ENCODE assay signal across 15 cellular contexts in the genomic region with DNA sequence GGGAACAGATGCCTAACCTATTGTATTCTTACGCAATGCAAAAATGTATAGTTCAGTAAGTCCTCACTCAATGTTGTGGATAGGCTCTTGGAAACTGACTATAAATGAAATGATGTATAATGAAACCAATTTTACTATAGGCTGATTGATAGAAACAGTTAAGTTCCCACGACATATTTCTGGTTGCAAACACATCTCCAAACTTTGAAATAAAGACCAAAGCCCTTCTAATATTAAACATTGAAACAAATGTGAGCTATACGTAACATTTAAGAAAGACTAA. TPM values are rescaled to one million over a fixed set of nuclear protein-coding genes. Genes with fewer than 3 reads are reported as not detected.
DNase-seq lines count a peak whose midpoint lies in the region; ATAC-seq and TF ChIP-seq lines count a peak whose summit lies in the region.
"Had no signal": no experiment of that assay in that cellular context is flagged by ENCODE, and none has a peak within 500 bp of the region (broad histone marks: within the 10 kb centered on the region; RNA-seq: fewer than 3 reads in every experiment).

No MANE protein-coding gene starts in this region.

- no peak for DNase-seq in natural killer cell treated with Interleukin-12 subunit alpha and Interleukin-12 subunit beta and Interleukin-15 and Interleukin-18, amount 100 ng/mL, for 72 hours (ENCODE audit: low spot score)
- DNase-seq in natural killer cell (no peak), HuH-7 (ENCODE audit: low spot score) (no peak), SKM-1 (lab: John Stamatoyannopoulos, UW; ENCODE audit: unreplicated experiment) (no peak), T-helper 1 cell (no peak)
- DNase-seq: activated naive CD8-positive, alpha-beta T cell treated with anti-CD3 and anti-CD28 coated beads for 36 hours; heart left ventricle; NCI-H774; retina; SHP77 treated with DMSO at 0.1 percent for 48 hours had no signal

- H3K27me3 Mint-ChIP-seq in natural killer cell treated with Interleukin-12 subunit alpha and Interleukin-12 subunit beta and Interleukin-15 and Interleukin-18, amount 100 ng/mL, for 72 hours: peaks cover 9 to 18% of the 10 kb centered on the region in 2 donors
- H3K27me3 Mint-ChIP-seq in natural killer cell (ENCODE audit: low read depth in 2 of 2): peaks cover 5 to 7% of the 10 kb centered on the region in 2 donors
- no peaks in the 10 kb centered on the region for H3K27me3 Mint-ChIP-seq in stimulated activated memory B cell treated with anti-CD40 and anti-IgM and Interleukin-4, amounts not matched to agents 10 μg/mL and 1 μg/mL and 100 μg/mL, for 72 hours
- H3K27me3 Mint-ChIP-seq: activated naive CD8-positive, alpha-beta T cell treated with anti-CD3 and anti-CD28 coated beads for 36 hours had no signal

- peak overlapping the region; percentile 9 for H3K4me3 Mint-ChIP-seq in natural killer cell treated with Interleukin-12 subunit alpha and Interleukin-12 subunit beta and Interleukin-15 and Interleukin-18, amount 100 ng/mL, for 72 hours
- H3K4me3 Mint-ChIP-seq in natural killer cell: no peak overlapping the region
- H3K4me3 Mint-ChIP-seq in stimulated activated memory B cell treated with anti-CD40 and anti-IgM and Interleukin-4, amounts not matched to agents 10 μg/mL and 1 μg/mL and 100 μg/mL, for 72 hours: no peak overlapping the region
- H3K4me3 Mint-ChIP-seq: activated naive CD8-positive, alpha-beta T cell treated with anti-CD3 and anti-CD28 coated beads for 36 hours; activated T-helper 1 cell treated with anti-CD3 and anti-CD28 coated beads, Interleukin-12 subunit alpha, Interleukin-12 subunit beta, Interleukin-2, Interleukin-4 antibody, amounts not matched to agents 30 ng/mL and 10 ng/mL and 1 ng/mL, durations not matched to agents 14 hours and 24 hours and 36 hours had no signal

- intact Hi-C loops in natural killer cell (cut with micrococcal nuclease): no loop called here

- ATAC-seq in natural killer cell treated with Interleukin-12 subunit alpha and Interleukin-12 subunit beta and Interleukin-15 and Interleukin-18, amount 100 ng/mL, for 72 hours: no peak
- ATAC-seq in natural killer cell (no peak), GM21723 (IDR thresholded peaks at IDR 0.05; ENCODE audit: unreplicated experiment) (peak; percentile 33), HG03432 (IDR thresholded peaks at IDR 0.05; ENCODE audit: unreplicated experiment) (peak; percentile 38)
- ATAC-seq in stimulated activated memory B cell treated with anti-CD40 and anti-IgM and Interleukin-4, amounts not matched to agents 10 μg/mL and 1 μg/mL and 100 μg/mL, for 72 hours: no peak
- ATAC-seq: A549, heart left ventricle had no signal

- peak overlapping the region; percentile 41 to 49 for H3K27ac Mint-ChIP-seq in natural killer cell treated with Interleukin-12 subunit alpha and Interleukin-12 subunit beta and Interleukin-15 and Interleukin-18, amount 100 ng/mL, for 72 hours
- H3K27ac Mint-ChIP-seq in natural killer cell: no peak overlapping the region
- peak overlapping the region; percentile 61 for H3K27ac Mint-ChIP-seq in stimulated activated memory B cell treated with anti-CD40 and anti-IgM and Interleukin-4, amounts not matched to agents 10 μg/mL and 1 μg/mL and 100 μg/mL, for 72 hours
- H3K27ac Mint-ChIP-seq: activated naive CD8-positive, alpha-beta T cell treated with anti-CD3 and anti-CD28 coated beads for 36 hours; activated T-helper 1 cell treated with anti-CD3 and anti-CD28 coated beads, Interleukin-12 subunit alpha, Interleukin-12 subunit beta, Interleukin-2, Interleukin-4 antibody, amounts not matched to agents 30 ng/mL and 10 ng/mL and 1 ng/mL, durations not matched to agents 14 hours and 24 hours and 36 hours had no signal

- TF ChIP-seq CTCF in natural killer cell (IDR thresholded peaks at IDR 0.05): no peak

- H3K36me3 Mint-ChIP-seq in natural killer cell treated with Interleukin-12 subunit alpha and Interleukin-12 subunit beta and Interleukin-15 and Interleukin-18, amount 100 ng/mL, for 72 hours: no peaks in the 10 kb centered on the region
- no peaks in the 10 kb centered on the region for H3K36me3 Mint-ChIP-seq in natural killer cell
- peaks cover 15% of the 10 kb centered on the region for H3K36me3 Mint-ChIP-seq in stimulated activated memory B cell treated with anti-CD40 and anti-IgM and Interleukin-4, amounts not matched to agents 10 μg/mL and 1 μg/mL and 100 μg/mL, for 72 hours
- H3K36me3 Mint-ChIP-seq: activated naive CD8-positive, alpha-beta T cell treated with anti-CD3 and anti-CD28 coated beads for 36 hours had no signal

- H3K9me3 Mint-ChIP-seq in natural killer cell treated with Interleukin-12 subunit alpha and Interleukin-12 subunit beta and Interleukin-15 and Interleukin-18, amount 100 ng/mL, for 72 hours: no peaks in the 10 kb centered on the region
- no peaks in the 10 kb centered on the region for H3K9me3 Mint-ChIP-seq in natural killer cell
- H3K9me3 Mint-ChIP-seq in stimulated activated memory B cell treated with anti-CD40 and anti-IgM and Interleukin-4, amounts not matched to agents 10 μg/mL and 1 μg/mL and 100 μg/mL, for 72 hours: peaks cover 7% of the 10 kb centered on the region
- H3K9me3 Mint-ChIP-seq: activated naive CD8-positive, alpha-beta T cell treated with anti-CD3 and anti-CD28 coated beads for 36 hours; activated T-helper 1 cell treated with anti-CD3 and anti-CD28 coated beads, Interleukin-12 subunit alpha, Interleukin-12 subunit beta, Interleukin-2, Interleukin-4 antibody, amounts not matched to agents 30 ng/mL and 10 ng/mL and 1 ng/mL, durations not matched to agents 14 hours and 24 hours and 36 hours had no signal

- H3K4me1 Mint-ChIP-seq in natural killer cell treated with Interleukin-12 subunit alpha and Interleukin-12 subunit beta and Interleukin-15 and Interleukin-18, amount 100 ng/mL, for 72 hours (ENCODE audit: low read depth in 2 of 2): peaks cover 3 to 11% of the 10 kb centered on the region in 2 donors
- peaks cover 0 to 5% of the 10 kb centered on the region in 2 donors for H3K4me1 Mint-ChIP-seq in natural killer cell
- H3K4me1 Mint-ChIP-seq in stimulated activated memory B cell treated with anti-CD40 and anti-IgM and Interleukin-4, amounts not matched to agents 10 μg/mL and 1 μg/mL and 100 μg/mL, for 72 hours: peaks cover 20% of the 10 kb centered on the region

RNA-seq across cellular contexts. Expression of a gene that starts 29.1 kb away (rescaled TPM):
- total RNA-seq in natural killer cell treated with Interleukin-12 subunit alpha and Interleukin-12 subunit beta and Interleukin-15 and Interleukin-18, amount 100 ng/mL, for 72 hours: 1 to 10 TPM in 1 of 2 donors, under 1 TPM in 1; 0.64 to 3.0 TPM
- under 1 TPM; 0.14 to 0.70 (median 0.27) TPM for total RNA-seq in natural killer cell

Comparison
In these comparisons a context has a peak if more than half of its experiments do, and no peak if none do; other contexts are left out.
1. H3K27ac Mint-ChIP-seq: peak in natural killer cell treated with Interleukin-12 subunit alpha and Interleukin-12 subunit beta and Interleukin-15 and Interleukin-18, amount 100 ng/mL, for 72 hours (2 of 2) and stimulated activated memory B cell treated with anti-CD40 and anti-IgM and Interleukin-4, amounts not matched to agents 10 μg/mL and 1 μg/mL and 100 μg/mL, for 72 hours (single experiment); none in natural killer cell (0 of 2).
2. ATAC-seq: peak in GM21723 (single experiment) and HG03432 (single experiment); none in natural killer cell treated with Interleukin-12 subunit alpha and Interleukin-12 subunit beta and Interleukin-15 and Interleukin-18, amount 100 ng/mL, for 72 hours (0 of 2), natural killer cell (0 of 3) and stimulated activated memory B cell treated with anti-CD40 and anti-IgM and Interleukin-4, amounts not matched to agents 10 μg/mL and 1 μg/mL and 100 μg/mL, for 72 hours (single experiment).